17 cellular contexts compared by ENCODE assay signal in the genomic region with DNA sequence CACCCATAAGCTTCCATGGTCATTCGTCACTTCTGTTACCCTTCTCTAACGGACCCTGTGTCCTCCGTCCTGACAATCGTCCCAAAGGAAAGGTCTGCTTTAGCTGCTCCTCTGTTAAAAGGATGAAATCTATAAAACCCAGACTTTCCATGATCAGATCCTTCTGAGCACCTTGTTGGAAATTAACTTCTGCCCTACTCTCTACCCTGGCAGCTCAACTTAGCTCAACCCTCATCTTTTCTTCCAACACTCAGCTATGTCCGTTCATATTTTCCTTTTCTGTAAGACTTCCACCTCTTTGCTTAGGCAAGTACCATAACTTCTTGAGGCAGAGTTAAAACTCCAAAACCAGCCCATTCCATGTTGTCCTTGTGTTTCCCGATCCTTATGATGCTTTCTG.
"Had no signal": no experiment of that assay in that cellular context is flagged by ENCODE, and none has a peak within 500 bp of the region (broad histone marks: within the 10 kb centered on the region; RNA-seq: fewer than 3 reads in every experiment).

No MANE protein-coding gene starts in this region.

- FAIRE-seq: kidney, pancreas had no signal

- H3K27me3 Mint-ChIP-seq: activated CD4-positive, alpha-beta T cell treated with anti-CD3 and anti-CD28 coated beads for 36 hours; activated CD8-positive, alpha-beta T cell treated with anti-CD3 and anti-CD28 coated beads for 36 hours; activated naive CD8-positive, alpha-beta T cell treated with anti-CD3 and anti-CD28 coated beads for 36 hours had no signal

- H3K36me3 ChIP-seq: heart left ventricle, left ventricle myocardium inferior, neural progenitor cell, pancreas, vagina had no signal

- DNase-seq: activated CD8-positive, alpha-beta memory T cell treated with anti-CD3 and anti-CD28 coated beads, Interleukin-2, amount 50 U/mL, for 4 hours; activated CD8-positive, alpha-beta T cell treated with anti-CD3 and anti-CD28 coated beads for 36 hours; activated gamma-delta T cell treated with Interleukin-2 at 50 U/mL for 16 hours; activated naive CD8-positive, alpha-beta T cell treated with anti-CD3 and anti-CD28 coated beads for 36 hours; activated T-cell treated with anti-CD3 and anti-CD28 coated beads, Interleukin-2, amount 50 U/mL, for 72 hours; cerebellar nuclear complex; foreskin melanocyte; heart left ventricle; kidney; left ventricle myocardium inferior; pancreas; stimulated activated naive CD4-positive, alpha-beta T cell treated with Interleukin-2 at 50 U/mL for 16 hours had no signal

- H3K4me3 ChIP-seq: heart left ventricle, left ventricle myocardium inferior, neural progenitor cell, pancreas, skin epidermis, vagina had no signal

- H3K9me3 Mint-ChIP-seq: activated T-cell treated with anti-CD3 and anti-CD28 coated beads, Interleukin-2, amount 50 U/mL, for 72 hours had no signal

- H3K4me1 ChIP-seq: heart left ventricle, left ventricle myocardium inferior, neural progenitor cell, pancreas, vagina had no signal

- H3K4me3 Mint-ChIP-seq: activated CD4-positive, alpha-beta T cell treated with anti-CD3 and anti-CD28 coated beads for 36 hours; activated CD8-positive, alpha-beta T cell treated with anti-CD3 and anti-CD28 coated beads for 36 hours; activated naive CD8-positive, alpha-beta T cell treated with anti-CD3 and anti-CD28 coated beads for 36 hours; activated T-cell treated with anti-CD3 and anti-CD28 coated beads, Interleukin-2, amount 50 U/mL, for 72 hours; neural progenitor cell had no signal

- ATAC-seq: activated CD4-positive, alpha-beta T cell treated with anti-CD3 and anti-CD28 coated beads for 36 hours; activated CD8-positive, alpha-beta T cell treated with anti-CD3 and anti-CD28 coated beads for 36 hours; activated T-cell treated with anti-CD3 and anti-CD28 coated beads, Interleukin-2, amount 50 U/mL, for 72 hours had no signal

- H3K27ac Mint-ChIP-seq: activated CD4-positive, alpha-beta T cell treated with anti-CD3 and anti-CD28 coated beads for 36 hours; activated CD8-positive, alpha-beta T cell treated with anti-CD3 and anti-CD28 coated beads for 36 hours; activated naive CD8-positive, alpha-beta T cell treated with anti-CD3 and anti-CD28 coated beads for 36 hours; activated T-cell treated with anti-CD3 and anti-CD28 coated beads, Interleukin-2, amount 50 U/mL, for 72 hours; neural progenitor cell had no signal

- H3K36me3 Mint-ChIP-seq: activated naive CD8-positive, alpha-beta T cell treated with anti-CD3 and anti-CD28 coated beads for 36 hours; neural progenitor cell had no signal

- H3K9me3 ChIP-seq: heart left ventricle, left ventricle myocardium inferior, pancreas, vagina had no signal

- H3K27ac ChIP-seq: heart left ventricle, left ventricle myocardium inferior, neural progenitor cell, pancreas, skin epidermis, vagina, VCaP had no signal

- H3K27me3 ChIP-seq: heart left ventricle, neural progenitor cell, pancreas, vagina had no signal

- H3K4me1 Mint-ChIP-seq: activated CD4-positive, alpha-beta T cell treated with anti-CD3 and anti-CD28 coated beads for 36 hours; activated naive CD8-positive, alpha-beta T cell treated with anti-CD3 and anti-CD28 coated beads for 36 hours; neural progenitor cell had no signal
